ENCODE assay signal across 1 cellular context in genomic region chr13:38394777-38395504, GRCh38.
TF ChIP-seq lines count a peak whose summit lies in the region.

No MANE protein-coding gene starts in this region.

TF ChIP-seq in GM23338, 12 proteins besides CTCF, POLR2A, EP300 and RAD21 (continued from another document):
- TF ChIP-seq, protein P1, sequence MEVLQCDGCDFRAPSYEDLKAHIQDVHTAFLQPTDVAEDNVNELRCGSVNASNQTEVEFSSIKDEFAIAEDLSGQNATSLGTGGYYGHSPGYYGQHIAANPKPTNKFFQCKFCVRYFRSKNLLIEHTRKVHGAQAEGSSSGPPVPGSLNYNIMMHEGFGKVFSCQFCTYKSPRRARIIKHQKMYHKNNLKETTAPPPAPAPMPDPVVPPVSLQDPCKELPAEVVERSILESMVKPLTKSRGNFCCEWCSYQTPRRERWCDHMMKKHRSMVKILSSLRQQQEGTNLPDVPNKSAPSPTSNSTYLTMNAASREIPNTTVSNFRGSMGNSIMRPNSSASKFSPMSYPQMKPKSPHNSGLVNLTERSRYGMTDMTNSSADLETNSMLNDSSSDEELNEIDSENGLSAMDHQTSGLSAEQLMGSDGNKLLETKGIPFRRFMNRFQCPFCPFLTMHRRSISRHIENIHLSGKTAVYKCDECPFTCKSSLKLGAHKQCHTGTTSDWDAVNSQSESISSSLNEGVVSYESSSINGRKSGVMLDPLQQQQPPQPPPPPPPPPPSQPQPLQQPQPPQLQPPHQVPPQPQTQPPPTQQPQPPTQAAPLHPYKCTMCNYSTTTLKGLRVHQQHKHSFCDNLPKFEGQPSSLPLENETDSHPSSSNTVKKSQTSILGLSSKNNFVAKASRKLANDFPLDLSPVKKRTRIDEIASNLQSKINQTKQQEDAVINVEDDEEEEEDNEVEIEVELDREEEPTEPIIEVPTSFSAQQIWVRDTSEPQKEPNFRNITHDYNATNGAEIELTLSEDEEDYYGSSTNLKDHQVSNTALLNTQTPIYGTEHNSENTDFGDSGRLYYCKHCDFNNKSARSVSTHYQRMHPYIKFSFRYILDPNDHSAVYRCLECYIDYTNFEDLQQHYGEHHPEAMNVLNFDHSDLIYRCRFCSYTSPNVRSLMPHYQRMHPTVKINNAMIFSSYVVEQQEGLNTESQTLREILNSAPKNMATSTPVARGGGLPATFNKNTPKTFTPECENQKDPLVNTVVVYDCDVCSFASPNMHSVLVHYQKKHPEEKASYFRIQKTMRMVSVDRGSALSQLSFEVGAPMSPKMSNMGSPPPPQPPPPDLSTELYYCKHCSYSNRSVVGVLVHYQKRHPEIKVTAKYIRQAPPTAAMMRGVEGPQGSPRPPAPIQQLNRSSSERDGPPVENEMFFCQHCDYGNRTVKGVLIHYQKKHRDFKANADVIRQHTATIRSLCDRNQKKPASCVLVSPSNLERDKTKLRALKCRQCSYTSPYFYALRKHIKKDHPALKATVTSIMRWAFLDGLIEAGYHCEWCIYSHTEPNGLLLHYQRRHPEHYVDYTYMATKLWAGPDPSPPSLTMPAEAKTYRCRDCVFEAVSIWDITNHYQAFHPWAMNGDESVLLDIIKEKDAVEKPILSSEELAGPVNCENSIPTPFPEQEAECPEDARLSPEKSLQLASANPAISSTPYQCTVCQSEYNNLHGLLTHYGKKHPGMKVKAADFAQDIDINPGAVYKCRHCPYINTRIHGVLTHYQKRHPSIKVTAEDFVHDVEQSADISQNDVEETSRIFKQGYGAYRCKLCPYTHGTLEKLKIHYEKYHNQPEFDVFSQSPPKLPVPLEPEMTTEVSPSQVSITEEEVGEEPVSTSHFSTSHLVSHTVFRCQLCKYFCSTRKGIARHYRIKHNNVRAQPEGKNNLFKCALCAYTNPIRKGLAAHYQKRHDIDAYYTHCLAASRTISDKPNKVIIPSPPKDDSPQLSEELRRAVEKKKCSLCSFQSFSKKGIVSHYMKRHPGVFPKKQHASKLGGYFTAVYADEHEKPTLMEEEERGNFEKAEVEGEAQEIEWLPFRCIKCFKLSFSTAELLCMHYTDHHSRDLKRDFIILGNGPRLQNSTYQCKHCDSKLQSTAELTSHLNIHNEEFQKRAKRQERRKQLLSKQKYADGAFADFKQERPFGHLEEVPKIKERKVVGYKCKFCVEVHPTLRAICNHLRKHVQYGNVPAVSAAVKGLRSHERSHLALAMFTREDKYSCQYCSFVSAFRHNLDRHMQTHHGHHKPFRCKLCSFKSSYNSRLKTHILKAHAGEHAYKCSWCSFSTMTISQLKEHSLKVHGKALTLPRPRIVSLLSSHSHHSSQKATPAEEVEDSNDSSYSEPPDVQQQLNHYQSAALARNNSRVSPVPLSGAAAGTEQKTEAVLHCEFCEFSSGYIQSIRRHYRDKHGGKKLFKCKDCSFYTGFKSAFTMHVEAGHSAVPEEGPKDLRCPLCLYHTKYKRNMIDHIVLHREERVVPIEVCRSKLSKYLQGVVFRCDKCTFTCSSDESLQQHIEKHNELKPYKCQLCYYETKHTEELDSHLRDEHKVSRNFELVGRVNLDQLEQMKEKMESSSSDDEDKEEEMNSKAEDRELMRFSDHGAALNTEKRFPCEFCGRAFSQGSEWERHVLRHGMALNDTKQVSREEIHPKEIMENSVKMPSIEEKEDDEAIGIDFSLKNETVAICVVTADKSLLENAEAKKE (CRISPR knock-in tag; IDR thresholded peaks at IDR 0.05) = no peak
- TF ChIP-seq POLR2AphosphoS5 (IDR thresholded peaks at IDR 0.05; ENCODE audit: low read depth) = no peak
- TF ChIP-seq, protein P2, sequence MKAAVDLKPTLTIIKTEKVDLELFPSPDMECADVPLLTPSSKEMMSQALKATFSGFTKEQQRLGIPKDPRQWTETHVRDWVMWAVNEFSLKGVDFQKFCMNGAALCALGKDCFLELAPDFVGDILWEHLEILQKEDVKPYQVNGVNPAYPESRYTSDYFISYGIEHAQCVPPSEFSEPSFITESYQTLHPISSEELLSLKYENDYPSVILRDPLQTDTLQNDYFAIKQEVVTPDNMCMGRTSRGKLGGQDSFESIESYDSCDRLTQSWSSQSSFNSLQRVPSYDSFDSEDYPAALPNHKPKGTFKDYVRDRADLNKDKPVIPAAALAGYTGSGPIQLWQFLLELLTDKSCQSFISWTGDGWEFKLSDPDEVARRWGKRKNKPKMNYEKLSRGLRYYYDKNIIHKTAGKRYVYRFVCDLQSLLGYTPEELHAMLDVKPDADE (IDR thresholded peaks at IDR 0.05) = no peak
- TF ChIP-seq ZNF331 (CRISPR knock-in tag; IDR thresholded peaks at IDR 0.05; ENCODE audit: low read depth) = no peak
- TF ChIP-seq ZNF114 (CRISPR knock-in tag; IDR thresholded peaks at IDR 0.05) = no peak
- TF ChIP-seq CREB1 (CRISPR knock-in tag; IDR thresholded peaks at IDR 0.05; ENCODE audit: low read depth) = no peak
